8 cellular contexts compared by ENCODE assay signal in the genomic region with DNA sequence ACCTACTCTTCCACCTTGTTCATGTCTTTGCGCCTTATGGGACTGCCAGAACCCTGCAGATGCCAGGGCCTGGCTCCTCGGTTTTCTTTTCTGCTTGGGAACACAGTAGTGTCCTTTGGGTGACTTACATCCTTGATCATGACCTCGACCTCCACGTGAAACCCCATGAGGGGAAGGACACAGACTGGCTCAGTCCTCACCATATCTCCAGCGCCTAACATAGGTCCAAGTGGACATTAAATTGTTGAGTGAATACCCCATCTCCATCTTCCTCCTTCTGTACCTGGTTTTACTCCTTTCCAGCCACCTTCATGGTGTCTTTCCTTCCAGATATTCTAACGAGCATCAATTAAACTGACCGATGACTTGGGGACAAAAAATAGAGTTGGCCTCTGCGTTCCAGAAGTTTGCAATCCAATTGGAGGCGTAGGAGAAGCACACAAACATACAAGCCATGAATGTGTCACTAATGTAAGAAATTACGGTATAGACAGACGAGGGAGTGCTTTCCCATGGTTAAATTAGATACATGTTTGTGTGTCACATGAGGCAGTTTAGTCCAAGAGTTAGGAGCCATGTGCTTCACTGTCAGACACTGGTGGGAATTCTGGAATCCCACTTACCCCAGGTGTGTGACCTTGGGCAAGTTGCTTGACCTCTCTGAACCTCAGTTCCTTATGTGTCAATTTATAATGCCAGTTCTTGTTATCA. TPM values are rescaled to one million over a fixed set of nuclear protein-coding genes. Genes with fewer than 3 reads are reported as not detected.
DNase-seq lines count a peak whose midpoint lies in the region; ATAC-seq and TF ChIP-seq lines count a peak whose summit lies in the region.

No MANE protein-coding gene starts in this region.

- H3K4me1 Mint-ChIP-seq in activated CD4-positive, alpha-beta T cell treated with anti-CD3 and anti-CD28 coated beads, Interleukin-2, amount 10 ng/mL, durations not matched to agents 7 days and 5 days: peaks cover 44% of the 10 kb centered on the region
- H3K4me1 Mint-ChIP-seq in activated naive CD8-positive, alpha-beta T cell treated with anti-CD3 and anti-CD28 coated beads, Interleukin-2, amount 50 U/mL, for 24 hours: peaks cover 39% of the 10 kb centered on the region

- POLR2A ChIA-PET in activated CD4-positive, alpha-beta T cell treated with anti-CD3 and anti-CD28 coated beads, Interleukin-2, amount 10 ng/mL, durations not matched to agents 7 days and 5 days (lab: Charles Lee): no interaction called here

- DNase-seq in activated CD4-positive, alpha-beta T cell treated with anti-CD3 and anti-CD28 coated beads, Interleukin-2, amount 10 ng/mL, durations not matched to agents 7 days and 5 days: no peak
- no peak for DNase-seq in activated CD4-positive, alpha-beta T cell treated with anti-CD3 and anti-CD28 coated beads for 48 hours
- no peak for DNase-seq in activated naive CD8-positive, alpha-beta T cell treated with anti-CD3 and anti-CD28 coated beads, Interleukin-2, amount 50 U/mL, for 24 hours
- DNase-seq in thyroid gland (no peak), G401 (ENCODE audit: low spot score) (no peak), NK-92 (lab: John Stamatoyannopoulos, UW; ENCODE audit: unreplicated experiment) (no peak)

- peak overlapping the region; percentile 95 for H3K4me3 Mint-ChIP-seq in activated CD4-positive, alpha-beta T cell treated with anti-CD3 and anti-CD28 coated beads, Interleukin-2, amount 10 ng/mL, durations not matched to agents 7 days and 5 days
- H3K4me3 Mint-ChIP-seq in activated naive CD8-positive, alpha-beta T cell treated with anti-CD3 and anti-CD28 coated beads, Interleukin-2, amount 50 U/mL, for 24 hours: peak overlapping the region; percentile 85

- H3K9me3 Mint-ChIP-seq in activated CD4-positive, alpha-beta T cell treated with anti-CD3 and anti-CD28 coated beads, Interleukin-2, amount 10 ng/mL, durations not matched to agents 7 days and 5 days: no peaks in the 10 kb centered on the region
- no peaks in the 10 kb centered on the region for H3K9me3 Mint-ChIP-seq in activated naive CD8-positive, alpha-beta T cell treated with anti-CD3 and anti-CD28 coated beads, Interleukin-2, amount 50 U/mL, for 24 hours

- H3K4me3 ChIP-seq in thyroid gland (replicated peaks in 1 of 3): peak overlapping the region; percentile 45 to 92 (median 86)

- ATAC-seq in activated naive CD8-positive, alpha-beta T cell treated with anti-CD3 and anti-CD28 coated beads, Interleukin-2, amount 50 U/mL, for 24 hours: no peak
- ATAC-seq in GM21390 (IDR thresholded peaks at IDR 0.05; ENCODE audit: unreplicated experiment): no peak

- in situ Hi-C loops in G401 (cut with HindIII; ENCODE audit: low sequenced_read_pairs): no loop called here

- CTCF ChIA-PET in activated CD4-positive, alpha-beta T cell treated with anti-CD3 and anti-CD28 coated beads, Interleukin-2, amount 10 ng/mL, durations not matched to agents 7 days and 5 days (lab: Charles Lee): interaction anchor here (1.4 kb wide), 1 partner anchor 214 kb away, joined by 3 read pairs; no protein-coding TSS in a partner anchor

- H3K27ac Mint-ChIP-seq in activated CD4-positive, alpha-beta T cell treated with anti-CD3 and anti-CD28 coated beads, Interleukin-2, amount 10 ng/mL, durations not matched to agents 7 days and 5 days: peak overlapping the region; percentile 98
- peak overlapping the region; percentile 99 for H3K27ac Mint-ChIP-seq in activated naive CD8-positive, alpha-beta T cell treated with anti-CD3 and anti-CD28 coated beads, Interleukin-2, amount 50 U/mL, for 24 hours

- intact Hi-C loops in thyroid gland (cut with DNase I): no loop called here

- peaks cover 14 to 15% of the 10 kb centered on the region in 2 donors for H3K4me1 ChIP-seq in thyroid gland

- no peaks in the 10 kb centered on the region for H3K9me3 ChIP-seq in thyroid gland

- no peak for TF ChIP-seq CTCF in thyroid gland (IDR thresholded peaks at IDR 0.05)

- 51 to 55% methylated on average over 11 of the region's 11 CpGs for WGBS in thyroid gland, 2 donors

- H3K36me3 Mint-ChIP-seq in activated CD4-positive, alpha-beta T cell treated with anti-CD3 and anti-CD28 coated beads, Interleukin-2, amount 10 ng/mL, durations not matched to agents 7 days and 5 days (ENCODE audit: low read depth): peaks cover 6% of the 10 kb centered on the region
- H3K36me3 Mint-ChIP-seq in activated naive CD8-positive, alpha-beta T cell treated with anti-CD3 and anti-CD28 coated beads, Interleukin-2, amount 50 U/mL, for 24 hours (ENCODE audit: low read depth): no peaks in the 10 kb centered on the region

- TF ChIP-seq POLR2A in thyroid gland (IDR thresholded peaks at IDR 0.05): no peak

- no peaks in the 10 kb centered on the region for H3K36me3 ChIP-seq in thyroid gland

- peaks cover 8% of the 10 kb centered on the region for H3K27me3 Mint-ChIP-seq in activated CD4-positive, alpha-beta T cell treated with anti-CD3 and anti-CD28 coated beads, Interleukin-2, amount 10 ng/mL, durations not matched to agents 7 days and 5 days
- H3K27me3 Mint-ChIP-seq in activated naive CD8-positive, alpha-beta T cell treated with anti-CD3 and anti-CD28 coated beads, Interleukin-2, amount 50 U/mL, for 24 hours: no peaks in the 10 kb centered on the region

- H3K27ac ChIP-seq in layer of hippocampus (ENCODE audit: low read depth, low read length) (peak overlapping the region; percentile 91), thyroid gland (peak overlapping the region; percentile 93 to 97 (median 94))

- no peaks in the 10 kb centered on the region for H3K27me3 ChIP-seq in layer of hippocampus (ENCODE audit: control insufficient read depth, insufficient read depth, low read length)
- no peaks in the 10 kb centered on the region for H3K27me3 ChIP-seq in thyroid gland

RNA-seq across cellular contexts. Expression of gene HERC1, which starts 0.9 kb away (rescaled TPM):
- 100 to 1,000 TPM; 100 to 105 TPM for total RNA-seq in activated CD4-positive, alpha-beta T cell treated with anti-CD3 and anti-CD28 coated beads, Interleukin-2, amount 10 ng/mL, durations not matched to agents 7 days and 5 days
- total RNA-seq in thyroid gland: 100 to 1,000 TPM; 126 to 182 (median 147) TPM
- total RNA-seq in G401 (2014; rRNA removed; shearing (Covaris generic)): 67.1 and 131 TPM in 2 replicates
